ENCODE assay signal across 8 cellular contexts in the genomic region with DNA sequence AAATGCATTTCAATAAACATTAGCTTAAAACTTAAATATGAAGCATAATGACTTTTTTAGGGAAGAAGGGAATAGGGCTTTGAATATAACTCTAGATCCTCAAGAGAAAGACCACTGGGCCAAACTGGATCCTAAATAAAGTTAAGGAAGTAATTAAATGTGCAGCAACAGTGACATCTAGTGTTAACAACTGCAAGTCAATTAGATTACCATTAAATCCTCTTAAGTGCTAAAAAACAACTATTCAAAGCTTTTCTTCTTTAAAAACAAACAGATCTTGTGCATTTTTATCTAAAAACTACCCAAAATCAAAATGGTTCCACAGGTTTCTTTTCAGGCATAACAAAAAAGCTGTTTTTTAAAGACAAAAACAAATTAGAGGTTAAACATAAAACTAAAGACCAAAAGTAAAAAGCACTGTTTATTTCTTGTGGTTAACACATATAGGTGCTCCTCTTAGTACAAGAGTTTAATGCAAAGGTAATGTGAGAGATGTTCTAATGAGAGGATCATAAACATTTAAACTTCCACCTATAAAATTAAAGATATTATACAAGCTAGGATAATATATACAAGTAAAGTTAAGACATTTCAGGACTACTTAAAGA.
DNase-seq lines count a peak whose midpoint lies in the region; ATAC-seq and TF ChIP-seq lines count a peak whose summit lies in the region.

No MANE protein-coding gene starts in this region.

- CTCF ChIA-PET in HEK293T (lab: Yijun Ruan, JAX), result interaction anchor here (0.7 to 2.7 kb wide), 7 partner anchors 8 to 537 kb away, joined by 3 to 13 read pairs (median 4); no protein-coding TSS in a partner anchor

- POLR2A ChIA-PET in HEK293T (lab: Yijun Ruan, JAX), result interaction anchor here (1.9 kb wide), 1 partner anchor 258 kb away, joined by 5 read pairs; a partner anchor contains a TSS

- DNase-seq in AML-193 (lab: John Stamatoyannopoulos, UW) (peak; percentile 54 to 75), HEK293T (ENCODE audit: extremely low spot score) (peak; percentile 14), NCI-H526 (lab: John Stamatoyannopoulos, UW) (peak; percentile 55 to 76), astrocyte of the spinal cord (ENCODE audit: low read depth, low spot score) (peak; percentile 87), iPS-NIHi7 (ENCODE audit: extremely low spot score) (peak; percentile 18), stromal cell of bone marrow (ENCODE audit: low read depth) (peak; percentile 71)

- TF ChIP-seq CTCF in astrocyte of the spinal cord (IDR thresholded peaks at IDR 0.05; ENCODE audit: low read depth, low read length), result peak; percentile 33

- ATAC-seq in GM21576 (IDR thresholded peaks at IDR 0.05; ENCODE audit: unreplicated experiment), result no peak
- ATAC-seq in GM19324 (IDR thresholded peaks at IDR 0.05; ENCODE audit: low FRiP score, unreplicated experiment), result no peak

- in situ Hi-C loops in astrocyte of the spinal cord (cut with HindIII; ENCODE audit: low sequenced_read_pairs), result no loop called here

- H3K4me3 ChIP-seq in astrocyte of the spinal cord (ENCODE audit: low read depth, low read length), result no peak overlapping the region

TF ChIP-seq in HEK293T, 16 proteins besides CTCF, POLR2A, EP300 and RAD21:
- no peak for TF ChIP-seq ELF4 (IDR thresholded peaks at IDR 0.05)
- no peak for TF ChIP-seq HDGF (IDR thresholded peaks at IDR 0.05; ENCODE audit: borderline replicate concordance)
- no peak for TF ChIP-seq SP1 (IDR thresholded peaks at IDR 0.05)
- no peak for TF ChIP-seq FOXK2 (IDR thresholded peaks at IDR 0.05)
- no peak for TF ChIP-seq FOXM1 (IDR thresholded peaks at IDR 0.05; ENCODE audit: borderline replicate concordance)
- no peak for TF ChIP-seq FOXA1 (IDR thresholded peaks at IDR 0.05)
- TF ChIP-seq ZNF384 (IDR thresholded peaks at IDR 0.05), result no peak
- TF ChIP-seq BHLHE40 (IDR thresholded peaks at IDR 0.05; ENCODE audit: borderline replicate concordance), result no peak
- TF ChIP-seq, protein P1, sequence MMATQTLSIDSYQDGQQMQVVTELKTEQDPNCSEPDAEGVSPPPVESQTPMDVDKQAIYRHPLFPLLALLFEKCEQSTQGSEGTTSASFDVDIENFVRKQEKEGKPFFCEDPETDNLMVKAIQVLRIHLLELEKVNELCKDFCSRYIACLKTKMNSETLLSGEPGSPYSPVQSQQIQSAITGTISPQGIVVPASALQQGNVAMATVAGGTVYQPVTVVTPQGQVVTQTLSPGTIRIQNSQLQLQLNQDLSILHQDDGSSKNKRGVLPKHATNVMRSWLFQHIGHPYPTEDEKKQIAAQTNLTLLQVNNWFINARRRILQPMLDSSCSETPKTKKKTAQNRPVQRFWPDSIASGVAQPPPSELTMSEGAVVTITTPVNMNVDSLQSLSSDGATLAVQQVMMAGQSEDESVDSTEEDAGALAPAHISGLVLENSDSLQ (IDR thresholded peaks at IDR 0.05), result no peak
- TF ChIP-seq CTBP1 (IDR thresholded peaks at IDR 0.05; ENCODE audit: borderline replicate concordance), result no peak
- TF ChIP-seq ARNT (IDR thresholded peaks at IDR 0.05), result no peak

Comparison
In these comparisons a context has a peak if more than half of its experiments do, and no peak if none do; other contexts are left out.
1. DNase-seq: peak in every context shown above with its lines; median percentile 87 in astrocyte of the spinal cord; 71 in stromal cell of bone marrow; 66 in NCI-H526; 64 in AML-193; 18 in iPS-NIHi7; 14 in HEK293T.